1 cellular context compared by ENCODE assay signal in the genomic region with DNA sequence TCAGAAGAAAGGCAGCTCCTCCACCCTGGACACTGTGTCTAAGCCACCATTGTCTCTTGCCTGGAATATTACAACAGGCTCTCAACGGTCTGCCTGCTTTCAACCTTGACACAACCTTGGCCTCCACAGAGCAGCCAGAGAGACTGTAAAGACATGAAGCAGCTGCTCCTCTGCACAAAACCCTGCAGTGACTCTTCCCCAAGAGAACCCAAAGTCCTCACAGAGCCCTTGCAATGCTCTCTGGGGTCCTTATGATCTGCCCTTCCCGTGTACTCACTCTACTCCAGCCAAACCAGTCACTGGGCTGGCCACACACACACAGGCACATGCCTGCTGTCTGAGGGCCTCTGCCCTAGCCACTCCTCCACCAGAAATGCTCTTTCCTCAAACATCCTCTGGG.
TF ChIP-seq lines count a peak whose summit lies in the region.

No MANE protein-coding gene starts in this region.

TF ChIP-seq in GM12878, 131 proteins besides CTCF, POLR2A, EP300 and RAD21 (continued from another document):
- TF ChIP-seq, protein P1, sequence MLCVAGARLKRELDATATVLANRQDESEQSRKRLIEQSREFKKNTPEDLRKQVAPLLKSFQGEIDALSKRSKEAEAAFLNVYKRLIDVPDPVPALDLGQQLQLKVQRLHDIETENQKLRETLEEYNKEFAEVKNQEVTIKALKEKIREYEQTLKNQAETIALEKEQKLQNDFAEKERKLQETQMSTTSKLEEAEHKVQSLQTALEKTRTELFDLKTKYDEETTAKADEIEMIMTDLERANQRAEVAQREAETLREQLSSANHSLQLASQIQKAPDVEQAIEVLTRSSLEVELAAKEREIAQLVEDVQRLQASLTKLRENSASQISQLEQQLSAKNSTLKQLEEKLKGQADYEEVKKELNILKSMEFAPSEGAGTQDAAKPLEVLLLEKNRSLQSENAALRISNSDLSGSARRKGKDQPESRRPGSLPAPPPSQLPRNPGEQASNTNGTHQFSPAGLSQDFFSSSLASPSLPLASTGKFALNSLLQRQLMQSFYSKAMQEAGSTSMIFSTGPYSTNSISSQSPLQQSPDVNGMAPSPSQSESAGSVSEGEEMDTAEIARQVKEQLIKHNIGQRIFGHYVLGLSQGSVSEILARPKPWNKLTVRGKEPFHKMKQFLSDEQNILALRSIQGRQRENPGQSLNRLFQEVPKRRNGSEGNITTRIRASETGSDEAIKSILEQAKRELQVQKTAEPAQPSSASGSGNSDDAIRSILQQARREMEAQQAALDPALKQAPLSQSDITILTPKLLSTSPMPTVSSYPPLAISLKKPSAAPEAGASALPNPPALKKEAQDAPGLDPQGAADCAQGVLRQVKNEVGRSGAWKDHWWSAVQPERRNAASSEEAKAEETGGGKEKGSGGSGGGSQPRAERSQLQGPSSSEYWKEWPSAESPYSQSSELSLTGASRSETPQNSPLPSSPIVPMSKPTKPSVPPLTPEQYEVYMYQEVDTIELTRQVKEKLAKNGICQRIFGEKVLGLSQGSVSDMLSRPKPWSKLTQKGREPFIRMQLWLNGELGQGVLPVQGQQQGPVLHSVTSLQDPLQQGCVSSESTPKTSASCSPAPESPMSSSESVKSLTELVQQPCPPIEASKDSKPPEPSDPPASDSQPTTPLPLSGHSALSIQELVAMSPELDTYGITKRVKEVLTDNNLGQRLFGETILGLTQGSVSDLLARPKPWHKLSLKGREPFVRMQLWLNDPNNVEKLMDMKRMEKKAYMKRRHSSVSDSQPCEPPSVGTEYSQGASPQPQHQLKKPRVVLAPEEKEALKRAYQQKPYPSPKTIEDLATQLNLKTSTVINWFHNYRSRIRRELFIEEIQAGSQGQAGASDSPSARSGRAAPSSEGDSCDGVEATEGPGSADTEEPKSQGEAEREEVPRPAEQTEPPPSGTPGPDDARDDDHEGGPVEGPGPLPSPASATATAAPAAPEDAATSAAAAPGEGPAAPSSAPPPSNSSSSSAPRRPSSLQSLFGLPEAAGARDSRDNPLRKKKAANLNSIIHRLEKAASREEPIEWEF (IDR thresholded peaks at IDR 0.05; ENCODE audit: insufficient replicate concordance, low read depth, low read length): no peak
- TF ChIP-seq HDGF (IDR thresholded peaks at IDR 0.05): no peak
- TF ChIP-seq, protein P2, sequence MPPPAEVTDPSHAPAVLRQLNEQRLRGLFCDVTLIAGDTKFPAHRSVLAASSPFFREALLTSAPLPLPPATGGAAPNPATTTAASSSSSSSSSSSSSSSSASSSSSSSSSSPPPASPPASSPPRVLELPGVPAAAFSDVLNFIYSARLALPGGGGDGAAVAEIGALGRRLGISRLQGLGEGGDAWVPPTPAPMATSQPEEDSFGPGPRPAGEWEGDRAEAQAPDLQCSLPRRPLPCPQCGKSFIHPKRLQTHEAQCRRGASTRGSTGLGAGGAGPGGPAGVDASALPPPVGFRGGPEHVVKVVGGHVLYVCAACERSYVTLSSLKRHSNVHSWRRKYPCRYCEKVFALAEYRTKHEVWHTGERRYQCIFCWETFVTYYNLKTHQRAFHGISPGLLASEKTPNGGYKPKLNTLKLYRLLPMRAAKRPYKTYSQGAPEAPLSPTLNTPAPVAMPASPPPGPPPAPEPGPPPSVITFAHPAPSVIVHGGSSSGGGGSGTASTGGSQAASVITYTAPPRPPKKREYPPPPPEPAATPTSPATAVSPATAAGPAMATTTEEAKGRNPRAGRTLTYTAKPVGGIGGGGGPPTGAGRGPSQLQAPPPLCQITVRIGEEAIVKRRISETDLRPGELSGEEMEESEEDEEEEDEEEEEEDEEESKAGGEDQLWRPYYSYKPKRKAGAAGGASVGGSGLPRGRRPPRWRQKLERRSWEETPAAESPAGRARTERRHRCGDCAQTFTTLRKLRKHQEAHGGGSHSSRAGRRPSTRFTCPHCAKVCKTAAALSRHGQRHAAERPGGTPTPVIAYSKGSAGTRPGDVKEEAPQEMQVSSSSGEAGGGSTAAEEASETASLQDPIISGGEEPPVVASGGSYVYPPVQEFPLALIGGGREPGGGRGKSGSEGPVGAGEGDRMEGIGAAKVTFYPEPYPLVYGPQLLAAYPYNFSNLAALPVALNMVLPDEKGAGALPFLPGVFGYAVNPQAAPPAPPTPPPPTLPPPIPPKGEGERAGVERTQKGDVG (CRISPR knock-in tag; IDR thresholded peaks at IDR 0.05): no peak
- TF ChIP-seq, protein P3, sequence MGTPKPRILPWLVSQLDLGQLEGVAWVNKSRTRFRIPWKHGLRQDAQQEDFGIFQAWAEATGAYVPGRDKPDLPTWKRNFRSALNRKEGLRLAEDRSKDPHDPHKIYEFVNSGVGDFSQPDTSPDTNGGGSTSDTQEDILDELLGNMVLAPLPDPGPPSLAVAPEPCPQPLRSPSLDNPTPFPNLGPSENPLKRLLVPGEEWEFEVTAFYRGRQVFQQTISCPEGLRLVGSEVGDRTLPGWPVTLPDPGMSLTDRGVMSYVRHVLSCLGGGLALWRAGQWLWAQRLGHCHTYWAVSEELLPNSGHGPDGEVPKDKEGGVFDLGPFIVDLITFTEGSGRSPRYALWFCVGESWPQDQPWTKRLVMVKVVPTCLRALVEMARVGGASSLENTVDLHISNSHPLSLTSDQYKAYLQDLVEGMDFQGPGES (IDR thresholded peaks at IDR 0.05): no peak
- TF ChIP-seq FOXM1 (IDR thresholded peaks at IDR 0.05; ENCODE audit: low read depth, low read length): no peak
- TF ChIP-seq NFXL1 (IDR thresholded peaks at IDR 0.05; ENCODE audit: borderline replicate concordance): no peak
- TF ChIP-seq CEBPB (IDR thresholded peaks at IDR 0.05; ENCODE audit: borderline replicate concordance in 1 of 2, low read depth in 2 of 2, low read length in 2 of 2): no peak
- TF ChIP-seq, protein P4, sequence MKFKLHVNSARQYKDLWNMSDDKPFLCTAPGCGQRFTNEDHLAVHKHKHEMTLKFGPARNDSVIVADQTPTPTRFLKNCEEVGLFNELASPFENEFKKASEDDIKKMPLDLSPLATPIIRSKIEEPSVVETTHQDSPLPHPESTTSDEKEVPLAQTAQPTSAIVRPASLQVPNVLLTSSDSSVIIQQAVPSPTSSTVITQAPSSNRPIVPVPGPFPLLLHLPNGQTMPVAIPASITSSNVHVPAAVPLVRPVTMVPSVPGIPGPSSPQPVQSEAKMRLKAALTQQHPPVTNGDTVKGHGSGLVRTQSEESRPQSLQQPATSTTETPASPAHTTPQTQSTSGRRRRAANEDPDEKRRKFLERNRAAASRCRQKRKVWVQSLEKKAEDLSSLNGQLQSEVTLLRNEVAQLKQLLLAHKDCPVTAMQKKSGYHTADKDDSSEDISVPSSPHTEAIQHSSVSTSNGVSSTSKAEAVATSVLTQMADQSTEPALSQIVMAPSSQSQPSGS (IDR thresholded peaks at IDR 0.05; ENCODE audit: low read length): no peak
- TF ChIP-seq DPF2 (IDR thresholded peaks at IDR 0.05): no peak
- no peak for TF ChIP-seq YY1 (IDR thresholded peaks at IDR 0.05; ENCODE audit: low read depth, low read length)
- no peak for TF ChIP-seq NR2C2 (IDR thresholded peaks at IDR 0.05; ENCODE audit: borderline replicate concordance, control insufficient read depth, insufficient read length, low read depth)
- no peak for TF ChIP-seq CBX5 (IDR thresholded peaks at IDR 0.05; ENCODE audit: low read depth)
- TF ChIP-seq PML (IDR thresholded peaks at IDR 0.05; ENCODE audit: low read length): no peak
- no peak for TF ChIP-seq POU2F2 (IDR thresholded peaks at IDR 0.05; ENCODE audit: borderline replicate concordance, low read depth, low read length)
- no peak for TF ChIP-seq SIN3A (IDR thresholded peaks at IDR 0.05; ENCODE audit: low read depth, low read length)
- TF ChIP-seq EED (IDR thresholded peaks at IDR 0.05; ENCODE audit: low read depth): no peak
- TF ChIP-seq, protein P5, sequence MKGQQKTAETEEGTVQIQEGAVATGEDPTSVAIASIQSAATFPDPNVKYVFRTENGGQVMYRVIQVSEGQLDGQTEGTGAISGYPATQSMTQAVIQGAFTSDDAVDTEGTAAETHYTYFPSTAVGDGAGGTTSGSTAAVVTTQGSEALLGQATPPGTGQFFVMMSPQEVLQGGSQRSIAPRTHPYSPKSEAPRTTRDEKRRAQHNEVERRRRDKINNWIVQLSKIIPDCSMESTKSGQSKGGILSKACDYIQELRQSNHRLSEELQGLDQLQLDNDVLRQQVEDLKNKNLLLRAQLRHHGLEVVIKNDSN (IDR thresholded peaks at IDR 0.05; ENCODE audit: borderline replicate concordance, extremely low read length, insufficient read depth, low read depth, low read length): no peak
